ENCODE assay signal across 1 cellular context in genomic region chr10:132626019-132626760, GRCh38.
TF ChIP-seq lines count a peak whose summit lies in the region.

No MANE protein-coding gene starts in this region.

TF ChIP-seq in H1, 55 proteins besides CTCF, POLR2A, EP300 and RAD21:
- no peak for TF ChIP-seq ATF2 (IDR thresholded peaks at IDR 0.05; ENCODE audit: low read length)
- no peak for TF ChIP-seq RNF2 (IDR thresholded peaks at IDR 0.05; ENCODE audit: borderline replicate concordance, low read depth, low read length, missing control alignments, poor library complexity, severe bottlenecking)
- TF ChIP-seq SP4 (IDR thresholded peaks at IDR 0.05; ENCODE audit: low read length): no peak
- TF ChIP-seq TAF1 (IDR thresholded peaks at IDR 0.05; ENCODE audit: low read depth, low read length): no peak
- no peak for TF ChIP-seq GABPA (IDR thresholded peaks at IDR 0.05; ENCODE audit: borderline replicate concordance, insufficient read depth, low read length)
- TF ChIP-seq SP2 (IDR thresholded peaks at IDR 0.05; ENCODE audit: low read length): no peak
- no peak for TF ChIP-seq RBBP5 (IDR thresholded peaks at IDR 0.05; ENCODE audit: borderline replicate concordance, low read depth, low read length)
- no peak for TF ChIP-seq GTF2F1 (IDR thresholded peaks at IDR 0.05; ENCODE audit: borderline replicate concordance, low read depth, low read length)
- TF ChIP-seq SUZ12 (IDR thresholded peaks at IDR 0.05; ENCODE audit: low read length): no peak
- no peak for TF ChIP-seq CHD1 (IDR thresholded peaks at IDR 0.05; ENCODE audit: low read depth, low read length)
- no peak for TF ChIP-seq KDM4A (IDR thresholded peaks at IDR 0.05; ENCODE audit: low read depth, low read length, severe bottlenecking)
- no peak for TF ChIP-seq TCF12 (IDR thresholded peaks at IDR 0.05; ENCODE audit: low read depth, low read length)
- TF ChIP-seq CHD2 (IDR thresholded peaks at IDR 0.05; ENCODE audit: low read length): no peak
- TF ChIP-seq SIN3A (conservative IDR thresholded peaks at IDR 0.05 in 1 of 2, IDR thresholded peaks at IDR 0.05 in 1 of 2; ENCODE audit: low read depth in 1 of 2, low read length in 2 of 2): no peak
- TF ChIP-seq CREB1 (IDR thresholded peaks at IDR 0.05): no peak
- no peak for TF ChIP-seq EGR1 (IDR thresholded peaks at IDR 0.05; ENCODE audit: borderline replicate concordance, low read depth, low read length)
